ENCODE assay signal across 8 cellular contexts in the genomic region with DNA sequence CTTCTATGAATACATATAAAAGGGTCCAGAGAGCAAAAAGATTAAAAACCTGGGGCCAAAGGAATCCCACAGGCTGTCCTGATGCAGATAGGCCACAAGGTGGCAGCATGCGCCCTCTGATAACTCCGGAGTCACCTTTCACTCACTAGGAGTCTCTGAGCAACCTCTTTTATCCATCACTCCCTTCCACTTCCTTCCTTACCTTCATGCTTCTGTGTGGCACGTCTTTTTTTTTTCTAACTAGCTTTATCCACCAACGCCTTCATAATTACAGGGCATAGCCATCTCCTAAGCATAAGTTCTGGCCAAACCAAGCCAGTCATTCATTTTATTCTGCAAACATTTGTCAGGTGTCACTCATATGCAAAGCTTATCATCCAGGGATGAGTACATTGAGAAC. TPM values are rescaled to one million over a fixed set of nuclear protein-coding genes. Genes with fewer than 3 reads are reported as not detected.
DNase-seq lines count a peak whose midpoint lies in the region; ATAC-seq, FAIRE-seq and TF ChIP-seq lines count a peak whose summit lies in the region.

No MANE protein-coding gene starts in this region.

- TF ChIP-seq EP300 in upper lobe of left lung (IDR thresholded peaks at IDR 0.05), result no peak

- 0 to 1% methylated on average over 4 of the region's 4 CpGs for WGBS in pancreas, 2 donors
- 0 to 1% methylated on average over 4 of the region's 4 CpGs for WGBS in upper lobe of left lung, 2 donors

- TF ChIP-seq POLR2A in upper lobe of left lung (IDR thresholded peaks at IDR 0.05), result no peak

- H3K9me3 ChIP-seq in SJCRH30 (replicated peaks), result no peaks in the 10 kb centered on the region
- no peaks in the 10 kb centered on the region for H3K9me3 ChIP-seq in pancreas
- H3K9me3 ChIP-seq in upper lobe of left lung, result no peaks in the 10 kb centered on the region

- H3K4me1 ChIP-seq in SJCRH30 (no peaks in the 10 kb centered on the region), pancreas (no peaks in the 10 kb centered on the region), upper lobe of left lung (peaks cover 0 to 8% (median 8%) of the 10 kb centered on the region in 4 donors)

- peak; percentile 69 to 92 (median 88) for ATAC-seq in pancreas
- peak in 1 of 2 donors; percentile 79 for ATAC-seq in upper lobe of left lung (ENCODE audit: low FRiP score in 2 of 2)
- ATAC-seq in HG03432 (IDR thresholded peaks at IDR 0.05; ENCODE audit: unreplicated experiment), result no peak

- H3K27ac ChIP-seq in SJCRH30, result no peak overlapping the region
- H3K27ac ChIP-seq in pancreas, result no peak overlapping the region
- no peak overlapping the region for H3K27ac ChIP-seq in upper lobe of left lung

- intact Hi-C loops in pancreas (cut with DNase I), result loop anchor here in 2 of 3 donors (5.0 kb wide), 1 partner anchor 145 kb away; no protein-coding TSS in a partner anchor

- H3K4me3 ChIP-seq in SJCRH30 (no peak overlapping the region), pancreas (no peak overlapping the region), upper lobe of left lung (no peak overlapping the region)

- FAIRE-seq in frontal cortex (lab: Jason Lieb, UNC), result peak; percentile 6
- peak; percentile 75 for FAIRE-seq in pancreas (lab: Jason Lieb, UNC)

- TF ChIP-seq CTCF in GM12801 (IDR thresholded peaks at IDR 0.05; ENCODE audit: extremely low read depth, insufficient read length) (peak; percentile 55), pancreas (IDR thresholded peaks at IDR 0.05) (peak; percentile 83 to 93 (median 88)), upper lobe of left lung (IDR thresholded peaks at IDR 0.05) (peak; percentile 55 to 89 (median 76))

- H3K27me3 ChIP-seq in SJCRH30 (no peaks in the 10 kb centered on the region; the same call in 1 of the 2 replicates), pancreas (peaks cover 0 to 16% (median 0%) of the 10 kb centered on the region in 4 donors), upper lobe of left lung (no peaks in the 10 kb centered on the region)

- DNase-seq in NAMALWA (ENCODE audit: low spot score) (peak; percentile 83), SJCRH30 (peak; percentile 42 to 78), frontal cortex (ENCODE audit: low spot score in 2 of 2) (peak; percentile 48 to 78), pancreas (peak in 5 of 6 donors; percentile 23 to 81 (median 57)), upper lobe of left lung (peak in 1 of 2 donors; percentile 78)
- DNase-seq in activated gamma-delta T cell treated with anti-CD3 and anti-CD28 coated beads, Interleukin-2, amount 50 U/mL, for 16 hours (ENCODE audit: low read depth), result peak; percentile 32

- H3K36me3 ChIP-seq in SJCRH30 (no peaks in the 10 kb centered on the region), pancreas (no peaks in the 10 kb centered on the region), upper lobe of left lung (no peaks in the 10 kb centered on the region)

RNA-seq across cellular contexts. Expression of a gene that starts 3.9 kb away (rescaled TPM):
- not detected in 2 replicates for total RNA-seq in SJCRH30 (2014; rRNA removed; shearing (Covaris generic))
- total RNA-seq in frontal cortex, result not detected
- under 1 TPM in 1 of 6 donors, not detected in 5; 0.37 TPM for total RNA-seq in pancreas
- polyA plus RNA-seq in pancreas, result not detected
- total RNA-seq in upper lobe of left lung, result not detected

RNA-seq across cellular contexts. Expression of a gene that starts 5.1 kb away (rescaled TPM):
- not detected in 2 replicates for total RNA-seq in SJCRH30 (2014; rRNA removed; shearing (Covaris generic))
- total RNA-seq in frontal cortex (28.9 TPM), pancreas (10 to 100 TPM in 3 of 6 donors, 1 to 10 TPM in 3; 3.9 to 49.0 (median 21.2) TPM), upper lobe of left lung (1,000 to 10,000 TPM in 1 of 6 donors, 100 to 1,000 TPM in 5; 133 to 1,125 (median 606) TPM)
- 10 to 100 TPM; 51.4 to 79.6 TPM for polyA plus RNA-seq in pancreas

RNA-seq across cellular contexts. Expression of a gene that starts 22.9 kb away (rescaled TPM):
- not detected in 2 replicates for total RNA-seq in SJCRH30 (2014; rRNA removed; shearing (Covaris generic))
- total RNA-seq in frontal cortex (6.9 TPM), pancreas (1 to 10 TPM in 3 of 6 donors, under 1 TPM in 2, not detected in 1; 0.44 to 3.3 (median 1.1) TPM), upper lobe of left lung (10 to 100 TPM in 5 of 6 donors, 1 to 10 TPM in 1; 5.2 to 75.7 (median 32.1) TPM)
- polyA plus RNA-seq in pancreas, result 1 to 10 TPM; 2.6 to 5.2 TPM

RNA-seq across cellular contexts. Expression of a gene that starts 38.4 kb away (rescaled TPM):
- total RNA-seq in SJCRH30 (2014; rRNA removed; shearing (Covaris generic)), result not detected in 2 replicates
- total RNA-seq in frontal cortex, result 7.3 TPM
- total RNA-seq in pancreas, result 10 to 100 TPM in 3 of 6 donors, 1 to 10 TPM in 3; 2.0 to 36.1 (median 12.1) TPM
- 10 to 100 TPM; 26.1 to 41.9 TPM for polyA plus RNA-seq in pancreas
- total RNA-seq in upper lobe of left lung, result 100 to 1,000 TPM in 4 of 6 donors, 10 to 100 TPM in 2; 49.2 to 842 (median 194) TPM

RNA-seq across cellular contexts. Expression of a gene that starts 39.8 kb away (rescaled TPM):
- total RNA-seq in SJCRH30 (2014; rRNA removed; shearing (Covaris generic)), result not detected in 2 replicates
- total RNA-seq in frontal cortex (not detected), pancreas (not detected), upper lobe of left lung (not detected)
- not detected for polyA plus RNA-seq in pancreas
